8 cellular contexts compared by ENCODE assay signal in the genomic region with DNA sequence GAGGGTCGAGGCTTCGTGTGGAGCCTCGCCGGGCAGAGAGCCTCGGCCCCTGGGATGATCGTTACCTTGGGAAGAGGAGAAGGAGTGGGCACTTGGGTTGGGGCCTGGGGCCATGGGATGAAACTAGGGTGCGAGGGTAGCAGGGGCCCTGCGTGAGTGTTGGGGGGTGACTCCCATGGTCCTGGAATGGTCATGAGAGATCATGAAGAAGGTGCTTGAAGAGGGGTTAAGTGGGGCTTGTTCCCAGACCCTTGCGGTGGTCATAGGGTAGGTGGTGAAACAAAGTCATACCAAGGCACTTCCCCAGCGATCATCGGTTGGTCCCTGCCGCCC. TPM values are rescaled to one million over a fixed set of nuclear protein-coding genes. Genes with fewer than 3 reads are reported as not detected.
DNase-seq lines count a peak whose midpoint lies in the region; ATAC-seq and TF ChIP-seq lines count a peak whose summit lies in the region.

No MANE protein-coding gene starts in this region.

- peak overlapping the region; percentile 70 to 73 for H3K9ac ChIP-seq in liver (ENCODE audit: low read depth in 1 of 2, low read length in 2 of 2)

- no peak for TF ChIP-seq EP300 in upper lobe of left lung (IDR thresholded peaks at IDR 0.05)

- TF ChIP-seq POLR2A in upper lobe of left lung (IDR thresholded peaks at IDR 0.05): no peak

- H3K4me3 ChIP-seq in astrocyte of the cerebellum (ENCODE audit: low read depth, low read length): peak overlapping the region; percentile 69
- H3K4me3 ChIP-seq in liver (ENCODE audit: low read depth in 1 of 3, low read length in 3 of 3): peak overlapping the region; percentile 56 to 93 (median 91)
- H3K4me3 ChIP-seq in upper lobe of left lung: peak overlapping the region; percentile 50 to 80 (median 68)

- H3K9me3 ChIP-seq in liver (ENCODE audit: control insufficient read depth in 4 of 4, low read length in 3 of 4) (no peaks in the 10 kb centered on the region), upper lobe of left lung (no peaks in the 10 kb centered on the region)

- H3K27ac ChIP-seq in liver (ENCODE audit: low read depth in 1 of 2, low read length in 2 of 2) (peak overlapping the region; percentile 77 to 79), upper lobe of left lung (peak overlapping the region; percentile 52 to 86 (median 86))

- H3K4me1 ChIP-seq in liver (ENCODE audit: control insufficient read depth in 4 of 4, insufficient read depth in 4 of 4, low read length in 3 of 4) (peaks cover 15 to 40% (median 31%) of the 10 kb centered on the region in 4 donors), upper lobe of left lung (peaks cover 30 to 34% (median 31%) of the 10 kb centered on the region in 4 donors)

- peak; percentile 3 for ATAC-seq in HG03064 (IDR thresholded peaks at IDR 0.05; ENCODE audit: low read depth, unreplicated experiment)
- peak in 1 of 2 donors; percentile 33 for ATAC-seq in upper lobe of left lung (ENCODE audit: low FRiP score in 2 of 2)
- ATAC-seq in GM18858 (IDR thresholded peaks at IDR 0.05; ENCODE audit: unreplicated experiment): no peak

- TF ChIP-seq RAD21 in liver (IDR thresholded peaks at IDR 0.05): no peak

- POLR2A ChIA-PET in GM10248 (lab: Yijun Ruan, JAX): interaction anchor here (1.3 kb wide), 1 partner anchor 24 kb away, joined by 3 read pairs; no protein-coding TSS in a partner anchor

- no peak for TF ChIP-seq CTCF in GM10248 (IDR thresholded peaks at IDR 0.05; ENCODE audit: control extremely low read depth, extremely low read depth, low read depth, missing control alignments)
- TF ChIP-seq CTCF in astrocyte of the cerebellum (IDR thresholded peaks at IDR 0.05; ENCODE audit: low read depth, low read length, missing control alignments): no peak
- no peak for TF ChIP-seq CTCF in liver (IDR thresholded peaks at IDR 0.05; ENCODE audit: low read depth, low read length, missing input control)
- no peak for TF ChIP-seq CTCF in upper lobe of left lung (IDR thresholded peaks at IDR 0.05)

- CTCF ChIA-PET in GM10248 (lab: Yijun Ruan, JAX): interaction anchor here (1.0 to 2.4 kb wide), 12 partner anchors 12 to 725 kb away, joined by 3 to 10 read pairs (median 4); partner anchors contain the start of genes DPP3, MRPL11, RBM14 and RBM4

- in situ Hi-C loops in astrocyte of the cerebellum (cut with HindIII; ENCODE audit: low sequenced_read_pairs): no loop called here

- H3K27me3 ChIP-seq in liver (ENCODE audit: control insufficient read depth in 4 of 4, insufficient read depth in 4 of 4, low read length in 3 of 4) (no peaks in the 10 kb centered on the region), upper lobe of left lung (no peaks in the 10 kb centered on the region)

- H3K36me3 ChIP-seq in liver (ENCODE audit: control insufficient read depth in 4 of 4, insufficient read depth in 3 of 4, low read depth in 1 of 4, low read length in 3 of 4): no peaks in the 10 kb centered on the region
- H3K36me3 ChIP-seq in upper lobe of left lung: no peaks in the 10 kb centered on the region

- DNase-seq in GM10248 (ENCODE audit: extremely low spot score) (peak; percentile 32), astrocyte of the cerebellum (ENCODE audit: low read depth) (no peak), upper lobe of left lung (no peak), NCI-H345 (lab: John Stamatoyannopoulos, UW) (no peak), medulla oblongata (ENCODE audit: extremely low spot score) (no peak)

- 4% methylated on average over 12 of the region's 12 CpGs for WGBS in liver
- 10 to 13% methylated on average over 12 of the region's 12 CpGs for WGBS in upper lobe of left lung, 2 donors

TF ChIP-seq in liver, 16 proteins besides CTCF, POLR2A, EP300 and RAD21:
- TF ChIP-seq, protein P1, sequence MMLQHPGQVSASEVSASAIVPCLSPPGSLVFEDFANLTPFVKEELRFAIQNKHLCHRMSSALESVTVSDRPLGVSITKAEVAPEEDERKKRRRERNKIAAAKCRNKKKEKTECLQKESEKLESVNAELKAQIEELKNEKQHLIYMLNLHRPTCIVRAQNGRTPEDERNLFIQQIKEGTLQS (IDR thresholded peaks at IDR 0.05): no peak
- no peak for TF ChIP-seq FOXA1 (IDR thresholded peaks at IDR 0.05)
- TF ChIP-seq HNF4G (IDR thresholded peaks at IDR 0.05): no peak
- TF ChIP-seq TAF1 (conservative IDR thresholded peaks at IDR 0.05): no peak
- no peak for TF ChIP-seq SP1 (IDR thresholded peaks at IDR 0.05)
- TF ChIP-seq NR2F2 (IDR thresholded peaks at IDR 0.05): no peak
- no peak for TF ChIP-seq HNF4A (conservative IDR thresholded peaks at IDR 0.05)
- no peak for TF ChIP-seq YY1 (IDR thresholded peaks at IDR 0.05)
- no peak for TF ChIP-seq REST (IDR thresholded peaks at IDR 0.05)
- TF ChIP-seq RXRA (IDR thresholded peaks at IDR 0.05): no peak
- no peak for TF ChIP-seq MAX (IDR thresholded peaks at IDR 0.05)
- no peak for TF ChIP-seq JUND (IDR thresholded peaks at IDR 0.05)
- TF ChIP-seq, protein P2, sequence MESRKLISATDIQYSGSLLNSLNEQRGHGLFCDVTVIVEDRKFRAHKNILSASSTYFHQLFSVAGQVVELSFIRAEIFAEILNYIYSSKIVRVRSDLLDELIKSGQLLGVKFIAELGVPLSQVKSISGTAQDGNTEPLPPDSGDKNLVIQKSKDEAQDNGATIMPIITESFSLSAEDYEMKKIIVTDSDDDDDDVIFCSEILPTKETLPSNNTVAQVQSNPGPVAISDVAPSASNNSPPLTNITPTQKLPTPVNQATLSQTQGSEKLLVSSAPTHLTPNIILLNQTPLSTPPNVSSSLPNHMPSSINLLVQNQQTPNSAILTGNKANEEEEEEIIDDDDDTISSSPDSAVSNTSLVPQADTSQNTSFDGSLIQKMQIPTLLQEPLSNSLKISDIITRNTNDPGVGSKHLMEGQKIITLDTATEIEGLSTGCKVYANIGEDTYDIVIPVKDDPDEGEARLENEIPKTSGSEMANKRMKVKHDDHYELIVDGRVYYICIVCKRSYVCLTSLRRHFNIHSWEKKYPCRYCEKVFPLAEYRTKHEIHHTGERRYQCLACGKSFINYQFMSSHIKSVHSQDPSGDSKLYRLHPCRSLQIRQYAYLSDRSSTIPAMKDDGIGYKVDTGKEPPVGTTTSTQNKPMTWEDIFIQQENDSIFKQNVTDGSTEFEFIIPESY (IDR thresholded peaks at IDR 0.05): no peak
- no peak for TF ChIP-seq FOXA2 (IDR thresholded peaks at IDR 0.05)
- TF ChIP-seq GABPA (IDR thresholded peaks at IDR 0.05 in 1 of 2, conservative IDR thresholded peaks at IDR 0.05 in 1 of 2): no peak
- no peak for TF ChIP-seq EGR1 (IDR thresholded peaks at IDR 0.05; ENCODE audit: low read depth in 2 of 2)

RNA-seq across cellular contexts. Expression of gene CCS, which starts 0.3 kb away (rescaled TPM):
- total RNA-seq in liver (10 to 100 TPM; 30.2 to 54.7 TPM), upper lobe of left lung (10 to 100 TPM; 24.3 to 82.8 (median 34.0) TPM)
- 10 to 100 TPM; 38.9 to 80.2 TPM for polyA plus RNA-seq in liver

RNA-seq across cellular contexts. Expression of gene CCDC87, which starts 0.4 kb away (rescaled TPM):
- total RNA-seq in liver (under 1 TPM; 0.14 to 0.17 TPM), upper lobe of left lung (1 to 10 TPM in 1 of 6 donors, under 1 TPM in 4, not detected in 1; 0.20 to 4.2 (median 0.44) TPM)
- under 1 TPM in 1 of 2 donors, not detected in 1; 0.14 TPM for polyA plus RNA-seq in liver

RNA-seq across cellular contexts. Expression of gene RBM14, which starts 23.2 kb away (rescaled TPM):
- total RNA-seq in liver: 10 to 100 TPM; 27.1 to 53.5 TPM
- polyA plus RNA-seq in liver: 10 to 100 TPM in 1 of 2 donors, 1 to 10 TPM in 1; 7.0 to 16.7 TPM
- 100 to 1,000 TPM in 1 of 6 donors, 10 to 100 TPM in 5; 45.7 to 114 (median 73.1) TPM for total RNA-seq in upper lobe of left lung

RNA-seq across cellular contexts. Expression of gene CTSF, which starts 24.9 kb away (rescaled TPM):
- total RNA-seq in liver (10 to 100 TPM in 1 of 2 donors, 1 to 10 TPM in 1; 8.5 to 20.2 TPM), upper lobe of left lung (10 to 100 TPM; 28.5 to 81.7 (median 40.3) TPM)
- 10 to 100 TPM; 27.7 to 31.9 TPM for polyA plus RNA-seq in liver

RNA-seq across cellular contexts. Expression of gene RBM4, which starts 45.2 kb away (rescaled TPM):
- total RNA-seq in liver: 10 to 100 TPM; 43.3 to 59.2 TPM
- 10 to 100 TPM; 36.9 to 49.4 TPM for polyA plus RNA-seq in liver
- total RNA-seq in upper lobe of left lung: 100 to 1,000 TPM in 2 of 6 donors, 10 to 100 TPM in 4; 62.4 to 103 (median 90.2) TPM
